ENCODE assay signal across 31 cellular contexts in genomic region chr10:33245343-33245742, GRCh38.
"Had no signal": no experiment of that assay in that cellular context is flagged by ENCODE, and none has a peak within 500 bp of the region (broad histone marks: within the 10 kb centered on the region; RNA-seq: fewer than 3 reads in every experiment).

No MANE protein-coding gene starts in this region.

- H3K4me1 ChIP-seq: body of pancreas, colonic mucosa had no signal

- ATAC-seq: body of pancreas; gastroesophageal sphincter; left lobe of liver; mucosa of descending colon; natural killer cell treated with Interleukin-12 subunit alpha and Interleukin-12 subunit beta and Interleukin-15 and Interleukin-18, amount 100 ng/mL, for 72 hours; sciatic nerve; stimulated activated naive CD8-positive, alpha-beta T cell treated with anti-CD3 and anti-CD28 coated beads, Interleukin-15, amount 100 ng/mL, for 72 hours; upper lobe of right lung had no signal

- H3K27ac ChIP-seq: adrenal gland, body of pancreas, colonic mucosa, gastroesophageal sphincter, skin epidermis, tibial artery, upper lobe of right lung had no signal

- H3K9me3 ChIP-seq: adrenal gland, body of pancreas, colonic mucosa, gastroesophageal sphincter, mucosa of descending colon, tibial artery, upper lobe of right lung had no signal

- H3K4me3 ChIP-seq: adrenal gland, body of pancreas, colonic mucosa, gastroesophageal sphincter, lung, mucosa of descending colon, skin epidermis, tibial artery, upper lobe of right lung had no signal

- DNase-seq: activated CD4-positive, alpha-beta memory T cell treated with anti-CD3 and anti-CD28 coated beads for 36 hours; activated CD4-positive, alpha-beta T cell treated with anti-CD3 and anti-CD28 coated beads, Interleukin-2, amount 10 ng/mL, durations not matched to agents 24 days and 14 days; activated CD4-positive, CD25-positive, alpha-beta regulatory T cell treated with anti-CD3 and anti-CD28 coated beads, Interleukin-2, amount 50 U/mL, for 72 hours; activated CD8-positive, alpha-beta memory T cell treated with anti-CD3 and anti-CD28 coated beads, Interleukin-2, amount 50 U/mL, for 4 hours; activated effector memory CD4-positive, alpha-beta T cell treated with anti-CD3 and anti-CD28 coated beads, Interleukin-2, amount 50 U/mL, for 16 hours; activated naive CD4-positive, alpha-beta T cell treated with anti-CD3 and anti-CD28 coated beads for 36 hours; activated naive CD8-positive, alpha-beta T cell treated with anti-CD3 and anti-CD28 coated beads for 36 hours; activated T-cell treated with anti-CD3 and anti-CD28 coated beads, Interleukin-2, amount 50 U/mL, for 1 hour; adrenal gland; aorta; body of pancreas; cerebellar nuclear complex; colonic mucosa; effector CD8-positive, alpha-beta T cell; erythroblast; kidney glomerular epithelial cell; mucosa of descending colon; posterior cingulate gyrus; stimulated activated CD4-positive, alpha-beta T cell treated with anti-CD3 and anti-CD28 coated beads, Interleukin-12 subunit alpha, Interleukin-12 subunit beta, amount 100 ng/mL, for 4 hours; stimulated activated CD4-positive, alpha-beta T cell treated with anti-CD3 and anti-CD28 coated beads, Interleukin-4, amount 100 ng/mL, for 1 hour; stimulated activated naive CD8-positive, alpha-beta T cell treated with anti-CD3 and anti-CD28 coated beads, Interleukin-15, amount 100 ng/mL, for 72 hours; substantia nigra; T-helper 2 cell; tibial artery; upper lobe of right lung had no signal

- H3K36me3 ChIP-seq: colonic mucosa had no signal

- H3K27me3 ChIP-seq: adrenal gland, body of pancreas, colonic mucosa, gastroesophageal sphincter, tibial artery, upper lobe of right lung had no signal
